Comparison of ENCODE assay signal across 1 cellular context in genomic region chr6:20631525-20631924, GRCh38.
TF ChIP-seq lines count a peak whose summit lies in the region.

No MANE protein-coding gene starts in this region.

TF ChIP-seq in GM12878, 131 proteins besides CTCF, POLR2A, EP300 and RAD21 (continued from another document):
- TF ChIP-seq ZNF592 (IDR thresholded peaks at IDR 0.05) (no peak), TCF12 (IDR thresholded peaks at IDR 0.05; ENCODE audit: low read depth, low read length) (no peak), NKRF (conservative IDR thresholded peaks at IDR 0.05) (no peak), FOS (IDR thresholded peaks at IDR 0.05; ENCODE audit: borderline replicate concordance, extremely low read depth, insufficient read length) (no peak)
